15 cellular contexts compared by ENCODE assay signal in the genomic region with DNA sequence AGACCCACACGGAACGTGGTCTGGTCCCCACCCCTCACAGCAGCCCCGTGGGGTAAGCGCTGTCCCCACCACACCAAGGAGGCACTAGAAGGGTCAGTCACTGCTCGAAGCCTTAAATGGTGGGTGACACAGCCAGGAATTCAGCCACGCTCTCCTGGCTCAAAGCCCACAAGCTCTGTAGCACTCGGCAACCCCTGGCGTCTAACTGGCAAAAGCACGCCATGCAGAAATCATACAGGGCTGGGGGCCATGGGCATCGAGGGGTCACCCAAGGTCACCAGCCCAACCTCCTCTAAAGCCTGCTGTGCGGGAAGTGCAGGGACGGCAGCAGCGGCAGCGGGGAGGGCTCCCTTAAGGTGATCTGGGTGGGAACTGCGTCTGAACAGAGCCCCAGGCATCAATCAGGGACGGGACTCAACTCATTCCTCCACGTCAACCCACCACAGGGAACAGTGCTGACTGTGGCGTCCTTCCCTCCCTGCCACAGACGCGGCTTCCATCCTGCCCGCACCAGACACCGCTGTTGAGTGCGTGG. TPM values are rescaled to one million over a fixed set of nuclear protein-coding genes. Genes with fewer than 3 reads are reported as not detected.
DNase-seq lines count a peak whose midpoint lies in the region; ATAC-seq and TF ChIP-seq lines count a peak whose summit lies in the region.
"Had no signal": no experiment of that assay in that cellular context is flagged by ENCODE, and none has a peak within 500 bp of the region (broad histone marks: within the 10 kb centered on the region; RNA-seq: fewer than 3 reads in every experiment).

No MANE protein-coding gene starts in this region.

- ATAC-seq in foreskin keratinocyte: peak; percentile 11

- peaks cover 80% of the 10 kb centered on the region for H3K4me1 Mint-ChIP-seq in nephron progenitor cell

- H3K27ac Mint-ChIP-seq in nephron progenitor cell: peak overlapping the region; percentile 77
- H3K27ac Mint-ChIP-seq: T-helper 1 cell treated with Interleukin-12 subunit alpha and Interleukin-12 subunit beta and Interleukin-4 antibody, amounts not matched to agents 30 μg/mL and 1 μg/mL, for 36 hours had no signal

- H3K9me3 ChIP-seq in stomach: no peaks in the 10 kb centered on the region
- H3K9me3 ChIP-seq: uterus had no signal

- intact Hi-C loops in stomach (cut with DNase I; ENCODE audit: low total_unique reads): no loop called here

- no peak for DNase-seq in LNCaP clone FGC (ENCODE audit: low read depth)
- DNase-seq in foreskin keratinocyte: no peak
- DNase-seq in nephron progenitor cell: no peak
- DNase-seq in stomach: no peak
- DNase-seq in activated CD8-positive, alpha-beta memory T cell treated with anti-CD3 and anti-CD28 coated beads, Interleukin-2, amount 50 U/mL, for 4 hours: no peak
- no peak for DNase-seq in DMS 273 treated with DMSO at 0.1 percent for 48 hours (lab: John Stamatoyannopoulos, UW)
- DNase-seq in NCI-H2107 (lab: John Stamatoyannopoulos, UW): no peak
- no peak for DNase-seq in stimulated activated CD4-positive, alpha-beta T cell treated with anti-CD3 and anti-CD28 coated beads, Interleukin-1b, Interleukin-23, amount 100 ng/mL, for 48 hours
- DNase-seq: activated CD4-positive, alpha-beta T cell treated with anti-CD3 and anti-CD28 coated beads for 1 hour; activated CD8-positive, alpha-beta memory T cell treated with anti-CD3 and anti-CD28 coated beads, Interleukin-2, amount 50 U/mL, for 48 hours; activated naive CD4-positive, alpha-beta T cell treated with Interleukin-2 at 50 U/mL for 16 hours; central memory CD4-positive, alpha-beta T cell; stimulated activated CD4-positive, alpha-beta T cell treated with anti-CD3 and anti-CD28 coated beads, Interleukin-4, amount 100 ng/mL, for 1 hour had no signal

- WGBS in stomach, 5 donors: 40 to 70% (median 50%) methylated on average over 14 to 23 of the region's 23 CpGs

- peaks cover 36% of the 10 kb centered on the region for H3K36me3 Mint-ChIP-seq in nephron progenitor cell (ENCODE audit: low read depth)

- TF ChIP-seq CTCF in LNCaP clone FGC (IDR thresholded peaks at IDR 0.05; ENCODE audit: control insufficient read depth, extremely low read depth, insufficient read depth): no peak
- TF ChIP-seq CTCF in foreskin keratinocyte (conservative IDR thresholded peaks at IDR 0.05): no peak
- TF ChIP-seq CTCF in nephron progenitor cell (IDR thresholded peaks at IDR 0.05): no peak
- no peak for TF ChIP-seq CTCF in stomach (IDR thresholded peaks at IDR 0.05)

- H3K27me3 ChIP-seq in foreskin keratinocyte (peaks cover 7% of the 10 kb centered on the region), stomach (no peaks in the 10 kb centered on the region)
- H3K27me3 ChIP-seq: uterus had no signal

- H3K27me3 Mint-ChIP-seq in nephron progenitor cell (ENCODE audit: low read depth, poor library complexity): peaks cover 9% of the 10 kb centered on the region

- H3K27ac ChIP-seq in foreskin keratinocyte (no peak overlapping the region), stomach (peak overlapping the region; percentile 48 to 82 (median 60))
- H3K27ac ChIP-seq: uterus had no signal

- no peak for TF ChIP-seq POLR2A in stomach (IDR thresholded peaks at IDR 0.05)

- peaks cover 0 to 42% (median 25%) of the 10 kb centered on the region in 4 donors for H3K36me3 ChIP-seq in stomach
- H3K36me3 ChIP-seq: uterus had no signal

- H3K4me1 ChIP-seq in foreskin keratinocyte (no peaks in the 10 kb centered on the region), stomach (peaks cover 44 to 78% (median 64%) of the 10 kb centered on the region in 4 donors)
- H3K4me1 ChIP-seq: uterus had no signal

- no peak for TF ChIP-seq EP300 in stomach (IDR thresholded peaks at IDR 0.05)

- H3K4me3 ChIP-seq in LNCaP clone FGC (ENCODE audit: low read depth, low read length) (peak overlapping the region; percentile 38), stomach (peak overlapping the region in 3 of 4 donors; percentile 8 to 17 (median 15))
- H3K4me3 ChIP-seq: uterus had no signal

- peaks cover 14% of the 10 kb centered on the region for H3K9me3 Mint-ChIP-seq in nephron progenitor cell

- peak overlapping the region; percentile 32 for H3K4me3 Mint-ChIP-seq in nephron progenitor cell
- H3K4me3 Mint-ChIP-seq: T-helper 1 cell treated with Interleukin-12 subunit alpha and Interleukin-12 subunit beta and Interleukin-4 antibody, amounts not matched to agents 30 μg/mL and 1 μg/mL, for 36 hours had no signal

RNA-seq across cellular contexts. Expression of a gene that starts 7.8 kb away (rescaled TPM):
- 0.07 TPM in 1 of 2 replicates, not detected in the other for total RNA-seq in foreskin keratinocyte
- 0.03 and 0.07 TPM in 2 replicates for polyA plus RNA-seq in foreskin keratinocyte
- 10 to 100 TPM in 2 of 5 donors, 1 to 10 TPM in 1, under 1 TPM in 1, not detected in 1; 0.58 to 18.3 (median 9.7) TPM for total RNA-seq in stomach
- polyA plus RNA-seq in stomach: 10 to 100 TPM; 21.9 to 31.2 (median 26.0) TPM

RNA-seq across cellular contexts. Expression of a gene that starts 51.3 kb away (rescaled TPM):
- total RNA-seq in foreskin keratinocyte (not detected in 2 replicates), stomach (10 to 100 TPM in 1 of 5 donors, 1 to 10 TPM in 4; 2.0 to 13.6 (median 4.4) TPM)
- polyA plus RNA-seq in foreskin keratinocyte (not detected in 2 replicates), stomach (10 to 100 TPM in 2 of 3 donors, 1 to 10 TPM in 1; 6.4 to 14.6 (median 10.8) TPM)
